ENCODE assay signal across 9 cellular contexts in genomic region chr6:90770778-90771177, GRCh38.
"Had no signal": no experiment of that assay in that cellular context is flagged by ENCODE, and none has a peak within 500 bp of the region (broad histone marks: within the 10 kb centered on the region; RNA-seq: fewer than 3 reads in every experiment).

No MANE protein-coding gene starts in this region.

- DNase-seq: GM23248, H7, IMR-90, Kasumi-1, KG1 had no signal

- H3K9ac ChIP-seq: GM23248 had no signal

- H3K9me3 ChIP-seq: HAP-1 had no signal

- H3K36me3 ChIP-seq: HAP-1 had no signal

- H2AFZ ChIP-seq: GM23248 had no signal

- H3K4me3 ChIP-seq: GM23248, HAP-1, K562 had no signal

- H3K4me1 ChIP-seq: HAP-1 had no signal

- FAIRE-seq: HTR-8/SVneo, K562 had no signal

- ATAC-seq: HCT116, K562 had no signal

- H3K27ac ChIP-seq: GM23248 had no signal
